Comparison of ENCODE assay signal across 24 cellular contexts in the genomic region with DNA sequence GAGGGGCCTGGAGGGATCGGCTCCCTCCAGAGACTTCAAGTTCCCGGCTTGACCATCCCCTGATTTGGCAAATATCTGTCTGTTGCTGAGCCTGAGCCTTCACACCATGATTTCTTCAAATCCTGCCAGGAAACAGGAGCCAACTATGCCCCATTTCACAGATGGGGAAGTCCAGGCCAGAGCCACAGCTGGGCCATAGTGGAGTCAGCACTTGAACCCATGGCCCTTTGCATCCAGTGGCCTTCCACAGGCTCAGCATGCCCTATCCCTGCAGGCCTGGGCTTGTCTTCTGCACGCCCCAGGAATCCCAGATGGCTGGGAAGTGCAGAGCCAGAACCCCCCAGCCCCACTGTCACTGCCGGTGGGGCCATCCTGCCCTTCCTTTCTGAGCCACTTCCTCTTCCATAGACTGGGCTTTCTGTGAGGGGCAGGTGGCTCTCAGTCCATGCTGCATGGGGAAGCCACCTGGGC. TPM values are rescaled to one million over a fixed set of nuclear protein-coding genes. Genes with fewer than 3 reads are reported as not detected.
A peak's percentile ranks its signal among the peaks of the same experiment; 100 is the strongest.
DNase-seq lines count a peak whose midpoint lies in the region; ATAC-seq and TF ChIP-seq lines count a peak whose summit lies in the region.
"Had no signal": no experiment of that assay in that cellular context is flagged by ENCODE, and none has a peak within 500 bp of the region (broad histone marks: within the 10 kb centered on the region; RNA-seq: fewer than 3 reads in every experiment).

No MANE protein-coding gene starts in this region.

- no peaks in the 10 kb centered on the region for H3K36me3 Mint-ChIP-seq in endodermal cell (ENCODE audit: low read depth)
- no peaks in the 10 kb centered on the region for H3K36me3 Mint-ChIP-seq in HFFc6 (ENCODE audit: low read depth)
- H3K36me3 Mint-ChIP-seq: mesothelial cell of epicardium had no signal

- intact Hi-C loops in posterior vena cava (cut with DNase I), result loop anchor here (5.0 kb wide), 1 partner anchor 158 kb away; no protein-coding TSS in a partner anchor

- peaks cover 5% of the 10 kb centered on the region for H3K4me1 ChIP-seq in endodermal cell (ENCODE audit: control insufficient read depth, insufficient read depth, low read length)

- no peak for TF ChIP-seq CTCF in endodermal cell (conservative IDR thresholded peaks at IDR 0.05)
- TF ChIP-seq CTCF in HFFc6 (IDR thresholded peaks at IDR 0.05), result no peak

- peak; percentile 7 for DNase-seq in activated CD8-positive, alpha-beta memory T cell treated with anti-CD3 and anti-CD28 coated beads, Interleukin-2, amount 50 U/mL, for 4 hours
- no peak for DNase-seq in activated CD8-positive, alpha-beta memory T cell treated with anti-CD3 and anti-CD28 coated beads for 24 hours
- peak; percentile 1 for DNase-seq in ELF-1 (ENCODE audit: low read depth, low spot score)
- DNase-seq in endodermal cell, result peak; percentile 39
- peak; percentile 47 for DNase-seq in posterior vena cava (ENCODE audit: low spot score)
- DNase-seq in HFFc6, result no peak
- no peak for DNase-seq in NCI-H774 (lab: John Stamatoyannopoulos, UW)
- DNase-seq: activated gamma-delta T cell; central memory CD4-positive, alpha-beta T cell; effector CD8-positive, alpha-beta T cell; EL; NCI-H1105; NCI-H2081 treated with DMSO at 0.1 percent for 48 hours; NCI-H510A; RPMI8226; stimulated activated CD4-positive, alpha-beta T cell treated with anti-CD3 and anti-CD28 coated beads, Interleukin-12 subunit alpha, Interleukin-12 subunit beta, amount 100 ng/mL, for 4 hours had no signal

- no peaks in the 10 kb centered on the region for H3K27me3 ChIP-seq in endodermal cell (ENCODE audit: control insufficient read depth, insufficient read depth, low read length, poor library complexity, severe bottlenecking)
- H3K27me3 ChIP-seq: gastrocnemius medialis, uterus had no signal

- no peak overlapping the region for H3K4me3 ChIP-seq in endodermal cell (ENCODE audit: low read length)
- H3K4me3 ChIP-seq: A549, gastrocnemius medialis, uterus had no signal

- H3K4me3 Mint-ChIP-seq in endodermal cell, result no peak overlapping the region
- no peak overlapping the region for H3K4me3 Mint-ChIP-seq in HFFc6
- H3K4me3 Mint-ChIP-seq: T-helper 2 cell treated with Interferon-gamma antibody and Interleukin-4, amounts not matched to agents 5 μg/mL and 100 μg/mL, for 36 hours had no signal

- H3K4me1 Mint-ChIP-seq in endodermal cell, result no peaks in the 10 kb centered on the region
- H3K4me1 Mint-ChIP-seq in HFFc6 (ENCODE audit: low read depth), result no peaks in the 10 kb centered on the region

- no peak overlapping the region for H3K9ac ChIP-seq in endodermal cell (ENCODE audit: extremely low read depth, low read length, poor library complexity, severe bottlenecking)

- H3K27ac ChIP-seq in endodermal cell (ENCODE audit: low read depth, low read length), result no peak overlapping the region
- H3K27ac ChIP-seq: gastrocnemius medialis, uterus had no signal

- ATAC-seq in GM19328 (IDR thresholded peaks at IDR 0.05; ENCODE audit: unreplicated experiment), result no peak
- ATAC-seq: esophagus mucosa had no signal

- H3K27me3 Mint-ChIP-seq in endodermal cell (ENCODE audit: insufficient read depth) (peaks cover 21% of the 10 kb centered on the region), HFFc6 (ENCODE audit: insufficient read depth) (peaks cover 18% of the 10 kb centered on the region)

- H3K36me3 ChIP-seq in endodermal cell (ENCODE audit: control insufficient read depth, insufficient read depth, low read length), result no peaks in the 10 kb centered on the region
- H3K36me3 ChIP-seq: gastrocnemius medialis, uterus had no signal

- H3K27ac Mint-ChIP-seq in endodermal cell (no peak overlapping the region), HFFc6 (no peak overlapping the region)
- H3K27ac Mint-ChIP-seq: mesothelial cell of epicardium; T-helper 2 cell treated with Interferon-gamma antibody and Interleukin-4, amounts not matched to agents 5 μg/mL and 100 μg/mL, for 36 hours had no signal

- 94 to 100% methylated on average over 2 to 4 of the region's 4 CpGs for WGBS in endodermal cell (ENCODE audit: insufficient coverage in 1 of 2, insufficient read length in 1 of 2), 2 experiments

- H3K9me3 ChIP-seq in endodermal cell (ENCODE audit: control insufficient read depth, low read length), result no peaks in the 10 kb centered on the region
- H3K9me3 ChIP-seq: A549, gastrocnemius medialis, uterus had no signal

- no peaks in the 10 kb centered on the region for H3K9me3 Mint-ChIP-seq in endodermal cell
- no peaks in the 10 kb centered on the region for H3K9me3 Mint-ChIP-seq in HFFc6
- H3K9me3 Mint-ChIP-seq: mesothelial cell of epicardium; nephron; T-helper 2 cell treated with Interferon-gamma antibody and Interleukin-4, amounts not matched to agents 5 μg/mL and 100 μg/mL, for 36 hours had no signal

RNA-seq across cellular contexts. Expression of a gene that starts 44.9 kb away (rescaled TPM):
- under 1 TPM; 0.55 to 0.57 TPM for total RNA-seq in endodermal cell
- polyA plus RNA-seq in endodermal cell (2013, experiment 1 of 2), result 4.1 TPM
- polyA plus RNA-seq in endodermal cell (2013, experiment 2 of 2), result 4.8 TPM
- total RNA-seq in posterior vena cava, result 1 to 10 TPM; 1.3 TPM
- total RNA-seq in HFFc6 (2021; fragmentation: NEBNext Ultra II Directional; extraction: Animal tissue kit (Norgen Biotek cat#: 25700)), result under 1 TPM; 0.28 to 0.62 (median 0.49) TPM
- total RNA-seq: esophagus mucosa had no signal

Comparison
In these comparisons a context has a peak if more than half of its experiments do, and no peak if none do; other contexts are left out.
1. DNase-seq: peak in activated CD8-positive, alpha-beta memory T cell treated with anti-CD3 and anti-CD28 coated beads, Interleukin-2, amount 50 U/mL, for 4 hours (single experiment), ELF-1 (single experiment), endodermal cell (single experiment) and posterior vena cava (single experiment); none in activated CD8-positive, alpha-beta memory T cell treated with anti-CD3 and anti-CD28 coated beads for 24 hours (single experiment), HFFc6 (single experiment) and NCI-H774 (single experiment).